Comparison of ENCODE assay signal across 8 cellular contexts in the genomic region with DNA sequence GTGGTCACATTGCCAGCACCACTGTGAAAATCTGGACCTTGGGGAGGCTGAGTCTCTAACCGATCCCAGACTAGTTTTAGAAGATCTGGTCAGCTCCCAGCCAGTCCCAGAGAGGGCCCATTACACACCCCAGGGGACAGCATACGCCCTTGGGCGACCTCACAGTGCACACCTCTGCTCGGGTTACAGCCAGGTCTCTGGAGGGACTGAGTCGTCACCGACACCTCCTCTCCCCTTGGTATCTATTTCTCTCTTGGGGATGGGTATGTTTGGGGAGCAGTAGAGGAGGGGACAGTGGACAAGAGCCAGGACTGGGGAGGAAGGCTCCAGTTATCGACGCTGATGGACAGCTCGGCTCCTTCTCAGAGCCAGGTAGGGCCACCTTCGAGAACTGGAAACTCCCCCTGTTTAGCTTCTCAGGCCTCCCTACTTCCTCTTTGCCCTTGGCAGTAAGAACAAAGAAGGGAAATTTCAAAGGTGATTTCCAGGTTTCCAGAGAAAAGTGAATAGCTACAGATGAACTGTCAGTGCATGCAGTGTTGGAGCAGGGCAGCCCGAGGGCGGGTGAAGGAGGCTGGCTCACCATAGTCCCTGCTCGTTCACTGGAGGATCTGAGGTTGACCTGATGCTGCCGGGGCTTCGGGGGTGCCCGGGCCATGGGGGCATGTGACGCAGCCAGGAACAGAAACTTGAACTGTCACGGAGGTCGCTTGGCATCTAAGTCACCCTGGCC. TPM values are rescaled to one million over a fixed set of nuclear protein-coding genes. Genes with fewer than 3 reads are reported as not detected.
DNase-seq lines count a peak whose midpoint lies in the region; TF ChIP-seq lines count a peak whose summit lies in the region.

No MANE protein-coding gene starts in this region.

- H4K20me1 ChIP-seq in OCI-LY7 (ENCODE audit: insufficient read depth, low read length): no peaks in the 10 kb centered on the region

- H2AFZ ChIP-seq in OCI-LY7 (ENCODE audit: low read length): no peak overlapping the region

- peak; percentile 63 for DNase-seq in GM10266 (ENCODE audit: extremely low spot score)
- DNase-seq in GM20000 (ENCODE audit: low spot score): peak; percentile 58
- no peak for DNase-seq in OCI-LY7 (ENCODE audit: low spot score)
- no peak for DNase-seq in mesothelial cell of epicardium (ENCODE audit: low spot score in 2 of 2, unreplicated experiment in 2 of 2)
- DNase-seq in caudate nucleus (lab: John Stamatoyannopoulos, UW): no peak
- no peak for DNase-seq in activated CD8-positive, alpha-beta memory T cell treated with anti-CD3 and anti-CD28 coated beads, Interleukin-2, amount 50 U/mL, for 4 hours
- no peak for DNase-seq in medulla oblongata (ENCODE audit: extremely low spot score)
- DNase-seq in mesenteric fat pad (ENCODE audit: low spot score): no peak

- H3K9me3 ChIP-seq in OCI-LY7 (ENCODE audit: low read length): no peaks in the 10 kb centered on the region

- no peak overlapping the region for H3K4me3 ChIP-seq in OCI-LY7 (ENCODE audit: low read depth, low read length, poor library complexity, severe bottlenecking)

- POLR2A ChIA-PET in OCI-LY7 (lab: Charles Lee): no interaction called here

- H3K4me1 Mint-ChIP-seq in mesothelial cell of epicardium: peaks cover 62% of the 10 kb centered on the region

- CTCF ChIA-PET in OCI-LY7 (lab: Charles Lee; ENCODE audit: unreplicated experiment): no interaction called here

- no peaks in the 10 kb centered on the region for H3K79me2 ChIP-seq in OCI-LY7 (ENCODE audit: insufficient read depth, low read depth, low read length)

- peak overlapping the region; percentile 94 for H3K27ac Mint-ChIP-seq in mesothelial cell of epicardium

- H3K27ac ChIP-seq in OCI-LY7 (ENCODE audit: low read depth, low read length, poor library complexity, severe bottlenecking): no peak overlapping the region
- no peak overlapping the region for H3K27ac ChIP-seq in caudate nucleus (ENCODE audit: low read depth, low read length)

- H3K9me3 Mint-ChIP-seq in mesothelial cell of epicardium: no peaks in the 10 kb centered on the region

- peak overlapping the region; percentile 37 for H3K4me3 Mint-ChIP-seq in mesothelial cell of epicardium

- no peaks in the 10 kb centered on the region for H3K9me2 ChIP-seq in OCI-LY7 (ENCODE audit: insufficient read depth, low read length)

- H3K27me3 Mint-ChIP-seq in mesothelial cell of epicardium (ENCODE audit: low read depth): no peaks in the 10 kb centered on the region

- intact Hi-C loops in OCI-LY7 (cut with micrococcal nuclease; ENCODE audit: unreplicated experiment): no loop called here

- 0 out of 2 replicates have a peak overlapping the region, but pooled peaks have one; percentile 6 for H3K4me2 ChIP-seq in OCI-LY7 (ENCODE audit: low read length)

- H3K36me3 Mint-ChIP-seq in mesothelial cell of epicardium: no peaks in the 10 kb centered on the region

- H3K36me3 ChIP-seq in OCI-LY7 (ENCODE audit: insufficient read depth, low read length): no peaks in the 10 kb centered on the region

- no TSS peak for BruUV-seq in OCI-LY7 (replicated peaks; lab: Mats Ljungman, UMichigan)

- H3K4me1 ChIP-seq in OCI-LY7 (ENCODE audit: insufficient read depth, low read length, poor library complexity, severe bottlenecking): peaks cover 3% of the 10 kb centered on the region

- TF ChIP-seq CTCF in GM10266 (IDR thresholded peaks at IDR 0.05; ENCODE audit: control insufficient read depth, insufficient read depth, low read depth, missing control alignments) (no peak), GM20000 (IDR thresholded peaks at IDR 0.05; ENCODE audit: extremely low read depth, missing control alignments) (no peak), OCI-LY7 (conservative IDR thresholded peaks at IDR 0.05; ENCODE audit: low read length) (no peak), mesothelial cell of epicardium (IDR thresholded peaks at IDR 0.05; ENCODE audit: unreplicated experiment) (no peak)

RNA-seq across cellular contexts. Expression of gene SEMA4C, which starts 4.4 kb away (rescaled TPM):
- 0.06 TPM in 1 of 2 replicates, not detected in the other for total RNA-seq in OCI-LY7 (2014; rRNA removed; shearing (Covaris generic))
- total RNA-seq in OCI-LY7 (2022) (0.19 TPM in 1 of 2 replicates, not detected in the other), mesothelial cell of epicardium (98.6 to 103 TPM (median 102 TPM) in 3 replicates), mesenteric fat pad (25.9 TPM)

RNA-seq across cellular contexts. Expression of gene ANKRD39, which starts 16.4 kb away (rescaled TPM):
- total RNA-seq in OCI-LY7 (2014; rRNA removed; shearing (Covaris generic)): 16.0 and 24.1 TPM in 2 replicates
- total RNA-seq in OCI-LY7 (2022): 20.7 and 22.2 TPM in 2 replicates
- 15.9 to 17.6 TPM (median 17.4 TPM) in 3 replicates for total RNA-seq in mesothelial cell of epicardium
- total RNA-seq in mesenteric fat pad: 10.4 TPM

RNA-seq across cellular contexts. Expression of gene ANKRD23, which starts 30.4 kb away (rescaled TPM):
- total RNA-seq in OCI-LY7 (2014; rRNA removed; shearing (Covaris generic)): 6.4 and 6.5 TPM in 2 replicates
- 6.7 and 6.9 TPM in 2 replicates for total RNA-seq in OCI-LY7 (2022)
- total RNA-seq in mesothelial cell of epicardium: 10.1 to 12.5 TPM (median 12.5 TPM) in 3 replicates
- total RNA-seq in mesenteric fat pad: 2.8 TPM

RNA-seq across cellular contexts. Expression of gene CNNM3, which starts 58.2 kb away (rescaled TPM):
- 9.1 and 13.5 TPM in 2 replicates for total RNA-seq in OCI-LY7 (2014; rRNA removed; shearing (Covaris generic))
- 18.2 and 18.6 TPM in 2 replicates for total RNA-seq in OCI-LY7 (2022)
- 24.9 to 27.5 TPM (median 26.5 TPM) in 3 replicates for total RNA-seq in mesothelial cell of epicardium
- 9.0 TPM for total RNA-seq in mesenteric fat pad

Comparison
In these comparisons a context has a peak if more than half of its experiments do, and no peak if none do; other contexts are left out.
1. DNase-seq: peak in GM10266 (single experiment) and GM20000 (single experiment); none in OCI-LY7 (single experiment), mesothelial cell of epicardium (0 of 2), caudate nucleus (0 of 61), activated CD8-positive, alpha-beta memory T cell treated with anti-CD3 and anti-CD28 coated beads, Interleukin-2, amount 50 U/mL, for 4 hours (single experiment), medulla oblongata (single experiment) and mesenteric fat pad (single experiment).
2. RNA of gene SEMA4C, which starts 4.4 kb away (total RNA-seq): 98.6 to 103 TPM in mesothelial cell of epicardium and 25.9 TPM in mesenteric fat pad (single experiment); 0.06 to 0.19 TPM in OCI-LY7; every median in the first group is over 10 times any median in the second.